8 cellular contexts compared by ENCODE assay signal in genomic region chr2:196926562-196927317, GRCh38. TPM values are rescaled to one million over a fixed set of nuclear protein-coding genes. Genes with fewer than 3 reads are reported as not detected.
DNase-seq lines count a peak whose midpoint lies in the region; ATAC-seq and TF ChIP-seq lines count a peak whose summit lies in the region.

A gene with protein sequence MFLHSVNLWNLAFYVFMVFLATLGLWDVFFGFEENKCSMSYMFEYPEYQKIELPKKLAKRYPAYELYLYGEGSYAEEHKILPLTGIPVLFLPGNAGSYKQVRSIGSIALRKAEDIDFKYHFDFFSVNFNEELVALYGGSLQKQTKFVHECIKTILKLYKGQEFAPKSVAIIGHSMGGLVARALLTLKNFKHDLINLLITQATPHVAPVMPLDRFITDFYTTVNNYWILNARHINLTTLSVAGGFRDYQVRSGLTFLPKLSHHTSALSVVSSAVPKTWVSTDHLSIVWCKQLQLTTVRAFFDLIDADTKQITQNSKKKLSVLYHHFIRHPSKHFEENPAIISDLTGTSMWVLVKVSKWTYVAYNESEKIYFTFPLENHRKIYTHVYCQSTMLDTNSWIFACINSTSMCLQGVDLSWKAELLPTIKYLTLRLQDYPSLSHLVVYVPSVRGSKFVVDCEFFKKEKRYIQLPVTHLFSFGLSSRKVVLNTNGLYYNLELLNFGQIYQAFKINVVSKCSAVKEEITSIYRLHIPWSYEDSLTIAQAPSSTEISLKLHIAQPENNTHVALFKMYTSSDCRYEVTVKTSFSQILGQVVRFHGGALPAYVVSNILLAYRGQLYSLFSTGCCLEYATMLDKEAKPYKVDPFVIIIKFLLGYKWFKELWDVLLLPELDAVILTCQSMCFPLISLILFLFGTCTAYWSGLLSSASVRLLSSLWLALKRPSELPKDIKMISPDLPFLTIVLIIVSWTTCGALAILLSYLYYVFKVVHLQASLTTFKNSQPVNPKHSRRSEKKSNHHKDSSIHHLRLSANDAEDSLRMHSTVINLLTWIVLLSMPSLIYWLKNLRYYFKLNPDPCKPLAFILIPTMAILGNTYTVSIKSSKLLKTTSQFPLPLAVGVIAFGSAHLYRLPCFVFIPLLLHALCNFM (minus strand): TSS chr2:196926707. CDS start chr2:196926616, 91 bp downstream.

- H3K4me1 ChIP-seq in liver (ENCODE audit: control insufficient read depth in 4 of 4, insufficient read depth in 4 of 4, low read length in 3 of 4), result peaks cover 2 to 15% (median 9%) of the 10 kb centered on the region in 4 donors

- peak within 1 kb of the TSS; percentile 54 to 99 (median 82) for H3K4me3 ChIP-seq in liver (ENCODE audit: low read depth in 1 of 3, low read length in 3 of 3)

- ATAC-seq in GM19372 (IDR thresholded peaks at IDR 0.05; ENCODE audit: low read depth, unreplicated experiment) (peak; percentile 84), HG03521 (IDR thresholded peaks at IDR 0.05; ENCODE audit: unreplicated experiment) (peak; percentile 91)

- H3K27ac ChIP-seq in C4-2B (peak within 1 kb of the TSS; percentile 62), liver (ENCODE audit: low read depth in 1 of 2, low read length in 2 of 2) (peak within 1 kb of the TSS; percentile 64 to 86)

- DNase-seq in NCI-H69 (lab: John Stamatoyannopoulos, UW), result peak; percentile 99
- peak; percentile 74 to 76 for DNase-seq in activated CD4-positive, alpha-beta T cell treated with anti-CD3 and anti-CD28 coated beads, Interleukin-2, amount 50 U/mL, for 24 hours (ENCODE audit: low read depth in 1 of 2, low spot score in 1 of 2)
- peak; percentile 95 for DNase-seq in dermis blood vessel endothelial cell
- peak; percentile 87 for DNase-seq in stimulated activated CD4-positive, alpha-beta T cell treated with anti-CD3 and anti-CD28 coated beads, Interleukin-4, amount 100 ng/mL, for 24 hours

- WGBS in liver, result under 1% methylated on average over 61 of the region's 61 CpGs

- H3K27me3 ChIP-seq in liver (ENCODE audit: control insufficient read depth in 4 of 4, insufficient read depth in 4 of 4, low read length in 3 of 4), result no peaks in the 10 kb centered on the region

- peak; percentile 7 to 9 for TF ChIP-seq RAD21 in liver (IDR thresholded peaks at IDR 0.05)

- peak within 1 kb of the TSS; percentile 35 to 87 for H3K9ac ChIP-seq in liver (ENCODE audit: low read depth in 1 of 2, low read length in 2 of 2)

- no peak for TF ChIP-seq CTCF in C4-2B (conservative IDR thresholded peaks at IDR 0.05)
- TF ChIP-seq CTCF in liver (IDR thresholded peaks at IDR 0.05; ENCODE audit: low read depth, low read length, missing input control), result no peak

- H3K36me3 ChIP-seq in liver (ENCODE audit: control insufficient read depth in 4 of 4, insufficient read depth in 3 of 4, low read depth in 1 of 4, low read length in 3 of 4), result no peaks in the 10 kb centered on the region

- H3K9me3 ChIP-seq in liver (ENCODE audit: control insufficient read depth in 4 of 4, low read length in 3 of 4), result no peaks in the 10 kb centered on the region

TF ChIP-seq in liver, 16 proteins besides CTCF, POLR2A, EP300 and RAD21:
- TF ChIP-seq NR2F2 (IDR thresholded peaks at IDR 0.05), result peak; percentile 59
- no peak for TF ChIP-seq MAX (IDR thresholded peaks at IDR 0.05)
- no peak for TF ChIP-seq ATF3 (IDR thresholded peaks at IDR 0.05)
- TF ChIP-seq SP1 (IDR thresholded peaks at IDR 0.05), result peak; percentile 55
- TF ChIP-seq RXRA (IDR thresholded peaks at IDR 0.05), result peak; percentile 39 to 49
- peak in 1 of 2 donors; percentile 12 for TF ChIP-seq JUND (IDR thresholded peaks at IDR 0.05)
- TF ChIP-seq HNF4G (IDR thresholded peaks at IDR 0.05), result peak; percentile 58
- no peak for TF ChIP-seq EGR1 (IDR thresholded peaks at IDR 0.05; ENCODE audit: low read depth in 2 of 2)
- TF ChIP-seq REST (IDR thresholded peaks at IDR 0.05), result no peak
- peak; percentile 62 to 82 for TF ChIP-seq HNF4A (conservative IDR thresholded peaks at IDR 0.05)
- TF ChIP-seq ZBTB33 (IDR thresholded peaks at IDR 0.05), result no peak
- peak; percentile 29 for TF ChIP-seq TAF1 (conservative IDR thresholded peaks at IDR 0.05)
- TF ChIP-seq GABPA (IDR thresholded peaks at IDR 0.05 in 1 of 2, conservative IDR thresholded peaks at IDR 0.05 in 1 of 2), result no peak
- TF ChIP-seq YY1 (IDR thresholded peaks at IDR 0.05), result peak; percentile 40

RNA-seq across cellular contexts. Expression of the gene that starts here (rescaled TPM):
- 4.8 and 10.2 TPM in 2 replicates for total RNA-seq in dermis blood vessel endothelial cell
- total RNA-seq in liver, result 1 to 10 TPM; 3.7 to 5.8 TPM
- polyA plus RNA-seq in liver, result 1 to 10 TPM in 1 of 2 donors, under 1 TPM in 1; 0.54 to 1.0 TPM

Comparison
In these comparisons a context has a peak if more than half of its experiments do, and no peak if none do; other contexts are left out.
1. Peak in every context shown above with its lines: DNase-seq, ATAC-seq, H3K4me3 ChIP-seq and H3K27ac ChIP-seq.